ENCODE assay signal across 35 cellular contexts in the genomic region with DNA sequence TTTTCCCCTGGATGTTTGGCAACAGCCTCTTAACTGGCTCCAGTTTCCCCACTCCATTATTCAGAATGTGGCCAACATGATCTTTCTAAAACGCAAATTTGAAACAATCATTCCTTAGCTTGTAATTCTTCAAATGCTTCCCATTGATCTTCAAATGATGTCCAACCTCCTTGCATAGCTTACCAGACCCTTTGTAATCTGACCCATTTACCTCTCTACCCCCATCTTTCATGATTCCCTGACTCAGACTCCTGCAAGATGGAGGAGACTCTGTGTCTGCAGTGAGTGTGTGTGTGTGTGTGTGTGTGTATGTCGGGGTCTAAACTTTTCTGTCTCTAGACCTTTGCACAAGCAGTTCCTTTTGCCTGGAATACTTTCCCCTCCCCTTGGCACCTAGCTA.
"Had no signal": no experiment of that assay in that cellular context is flagged by ENCODE, and none has a peak within 500 bp of the region (broad histone marks: within the 10 kb centered on the region; RNA-seq: fewer than 3 reads in every experiment).

No MANE protein-coding gene starts in this region.

- ATAC-seq: activated CD8-positive, alpha-beta T cell treated with anti-CD3 and anti-CD28 coated beads for 36 hours; activated naive CD4-positive, alpha-beta T cell treated with anti-CD3 and anti-CD28 coated beads, Interleukin-2, amount 50 U/mL, for 72 hours; activated T-cell treated with anti-CD3 and anti-CD28 coated beads, Interleukin-2, amount 50 U/mL, for 4 hours; activated T-cell treated with anti-CD3 and anti-CD28 coated beads, Interleukin-2, amount 50 U/mL, for 72 hours; activated T-helper 17 cell treated with anti-CD3 and anti-CD28 coated beads, Interleukin-2, amount 50 U/mL, for 72 hours had no signal

- H3K9me3 Mint-ChIP-seq: activated B cell treated with CpG ODN at 0.5 μM for 24 hours; activated CD4-positive, alpha-beta memory T cell treated with anti-CD3 and anti-CD28 coated beads for 36 hours; activated CD8-positive, alpha-beta T cell treated with anti-CD3 and anti-CD28 coated beads for 36 hours; activated naive CD4-positive, alpha-beta T cell treated with anti-CD3 and anti-CD28 coated beads for 36 hours; activated naive CD8-positive, alpha-beta T cell treated with anti-CD3 and anti-CD28 coated beads for 36 hours; activated T-cell treated with anti-CD3 and anti-CD28 coated beads, Interleukin-2, amount 50 U/mL, for 72 hours; activated T-helper 1 cell treated with anti-CD3 and anti-CD28 coated beads, Interleukin-12 subunit alpha, Interleukin-12 subunit beta, Interleukin-2, Interleukin-4 antibody, amounts not matched to agents 30 ng/mL and 10 ng/mL and 1 ng/mL, durations not matched to agents 14 hours and 24 hours and 36 hours; activated T-helper 17 cell treated with anti-CD3 and anti-CD28 coated beads, Interleukin-2, amount 50 U/mL, for 72 hours; central memory CD8-positive, alpha-beta T cell; T-helper 1 cell treated with Interleukin-12 subunit alpha and Interleukin-12 subunit beta and Interleukin-4 antibody, amounts not matched to agents 30 μg/mL and 1 μg/mL, for 36 hours; T-helper 2 cell treated with Interferon-gamma antibody and Interleukin-4, amounts not matched to agents 5 μg/mL and 100 μg/mL, for 36 hours had no signal

- H3K9me3 ChIP-seq: adrenal gland, ascending aorta had no signal

- H3K27me3 ChIP-seq: adrenal gland, ascending aorta, cardiac muscle cell had no signal

- H3K4me1 ChIP-seq: adrenal gland, ascending aorta had no signal

- H3K27me3 Mint-ChIP-seq: activated B cell treated with CpG ODN at 0.5 μM for 24 hours; activated CD4-positive, alpha-beta T cell treated with anti-CD3 and anti-CD28 coated beads, Interleukin-2, amount 10 ng/mL, durations not matched to agents 24 days and 14 days; activated CD8-positive, alpha-beta T cell treated with anti-CD3 and anti-CD28 coated beads for 36 hours; activated naive CD8-positive, alpha-beta T cell treated with anti-CD3 and anti-CD28 coated beads for 36 hours had no signal

- H3K4me1 Mint-ChIP-seq: activated B cell treated with CpG ODN at 0.5 μM for 24 hours; activated CD4-positive, alpha-beta T cell treated with anti-CD3 and anti-CD28 coated beads, Interleukin-2, amount 10 ng/mL, durations not matched to agents 24 days and 14 days; activated naive CD8-positive, alpha-beta T cell treated with anti-CD3 and anti-CD28 coated beads for 36 hours; activated T-helper 17 cell treated with anti-CD3 and anti-CD28 coated beads, Interleukin-2, amount 50 U/mL, for 72 hours; central memory CD8-positive, alpha-beta T cell had no signal

- H3K27ac ChIP-seq: adrenal gland, ascending aorta, cardiac muscle cell had no signal

- H3K36me3 ChIP-seq: adrenal gland, ascending aorta, cardiac muscle cell had no signal

- H3K36me3 Mint-ChIP-seq: activated CD4-positive, alpha-beta memory T cell treated with anti-CD3 and anti-CD28 coated beads for 36 hours; activated naive CD4-positive, alpha-beta T cell treated with anti-CD3 and anti-CD28 coated beads, Interleukin-2, amount 50 U/mL, for 72 hours; activated naive CD8-positive, alpha-beta T cell treated with anti-CD3 and anti-CD28 coated beads for 36 hours; brain had no signal

- DNase-seq: activated B cell treated with CpG ODN at 0.5 μM for 24 hours; activated CD4-positive, alpha-beta memory T cell treated with anti-CD3 and anti-CD28 coated beads for 36 hours; activated CD4-positive, alpha-beta T cell treated with anti-CD3 and anti-CD28 coated beads for 4 hours; activated CD4-positive, alpha-beta T cell treated with anti-CD3 and anti-CD28 coated beads, Interleukin-2, amount 10 ng/mL, durations not matched to agents 24 days and 14 days; activated CD4-positive, alpha-beta T cell treated with anti-CD3 and anti-CD28 coated beads, Interleukin-2, amount 50 U/mL, for 1 hour; activated CD4-positive, alpha-beta T cell treated with anti-CD3 and anti-CD28 coated beads, Interleukin-2, amount 50 U/mL, for 4 hours; activated CD4-positive, CD25-positive, alpha-beta regulatory T cell treated with anti-CD3 and anti-CD28 coated beads, Interleukin-2, amount 50 U/mL, for 72 hours; activated CD8-positive, alpha-beta memory T cell treated with anti-CD3 and anti-CD28 coated beads, Interleukin-2, amount 50 U/mL, for 4 hours; activated CD8-positive, alpha-beta T cell treated with anti-CD3 and anti-CD28 coated beads for 36 hours; activated effector memory CD4-positive, alpha-beta T cell treated with anti-CD3 and anti-CD28 coated beads, Interleukin-2, amount 50 U/mL, for 16 hours; activated gamma-delta T cell treated with Interleukin-2 at 50 U/mL for 16 hours; activated naive CD4-positive, alpha-beta T cell; activated naive CD4-positive, alpha-beta T cell treated with anti-CD3 and anti-CD28 coated beads for 36 hours; activated naive CD4-positive, alpha-beta T cell treated with anti-CD3 and anti-CD28 coated beads, Interleukin-2, amount 50 U/mL, for 16 hours; activated naive CD8-positive, alpha-beta T cell treated with anti-CD3 and anti-CD28 coated beads for 36 hours; activated T-cell treated with anti-CD3 and anti-CD28 coated beads for 4 hours; activated T-cell treated with anti-CD3 and anti-CD28 coated beads, Interleukin-2, amount 50 U/mL, for 1 hour; activated T-cell treated with anti-CD3 and anti-CD28 coated beads, Interleukin-2, amount 50 U/mL, for 4 hours; activated T-cell treated with anti-CD3 and anti-CD28 coated beads, Interleukin-2, amount 50 U/mL, for 72 hours; adrenal gland; amniotic stem cell; caudate nucleus; cerebellar nuclear complex; T-helper 1 cell; T-helper 2 cell; T-helper 9 cell had no signal

- H3K4me3 ChIP-seq: adrenal gland, ascending aorta, cardiac muscle cell had no signal

- H3K4me3 Mint-ChIP-seq: activated B cell treated with CpG ODN at 0.5 μM for 24 hours; activated CD4-positive, alpha-beta memory T cell treated with anti-CD3 and anti-CD28 coated beads for 36 hours; activated CD4-positive, alpha-beta T cell treated with anti-CD3 and anti-CD28 coated beads, Interleukin-2, amount 10 ng/mL, durations not matched to agents 24 days and 14 days; activated CD8-positive, alpha-beta T cell treated with anti-CD3 and anti-CD28 coated beads for 36 hours; activated naive CD4-positive, alpha-beta T cell treated with anti-CD3 and anti-CD28 coated beads for 36 hours; activated naive CD8-positive, alpha-beta T cell treated with anti-CD3 and anti-CD28 coated beads for 36 hours; activated T-cell treated with anti-CD3 and anti-CD28 coated beads, Interleukin-2, amount 50 U/mL, for 4 hours; activated T-cell treated with anti-CD3 and anti-CD28 coated beads, Interleukin-2, amount 50 U/mL, for 72 hours; activated T-helper 1 cell treated with anti-CD3 and anti-CD28 coated beads, Interleukin-12 subunit alpha, Interleukin-12 subunit beta, Interleukin-2, Interleukin-4 antibody, amounts not matched to agents 30 ng/mL and 10 ng/mL and 1 ng/mL, durations not matched to agents 14 hours and 24 hours and 36 hours; activated T-helper 17 cell treated with anti-CD3 and anti-CD28 coated beads, Interleukin-2, amount 50 U/mL, for 72 hours; brain; central memory CD8-positive, alpha-beta T cell; T-helper 1 cell treated with Interleukin-12 subunit alpha and Interleukin-12 subunit beta and Interleukin-4 antibody, amounts not matched to agents 30 μg/mL and 1 μg/mL, for 36 hours; T-helper 2 cell treated with Interferon-gamma antibody and Interleukin-4, amounts not matched to agents 5 μg/mL and 100 μg/mL, for 36 hours had no signal

- H3K27ac Mint-ChIP-seq: activated B cell treated with CpG ODN at 0.5 μM for 24 hours; activated CD4-positive, alpha-beta memory T cell treated with anti-CD3 and anti-CD28 coated beads for 36 hours; activated CD4-positive, alpha-beta T cell treated with anti-CD3 and anti-CD28 coated beads, Interleukin-2, amount 10 ng/mL, durations not matched to agents 24 days and 14 days; activated CD8-positive, alpha-beta T cell treated with anti-CD3 and anti-CD28 coated beads for 36 hours; activated naive CD4-positive, alpha-beta T cell treated with anti-CD3 and anti-CD28 coated beads for 36 hours; activated naive CD4-positive, alpha-beta T cell treated with anti-CD3 and anti-CD28 coated beads, Interleukin-2, amount 50 U/mL, for 72 hours; activated naive CD8-positive, alpha-beta T cell treated with anti-CD3 and anti-CD28 coated beads for 36 hours; activated T-cell treated with anti-CD3 and anti-CD28 coated beads, Interleukin-2, amount 50 U/mL, for 72 hours; activated T-helper 1 cell treated with anti-CD3 and anti-CD28 coated beads, Interleukin-12 subunit alpha, Interleukin-12 subunit beta, Interleukin-2, Interleukin-4 antibody, amounts not matched to agents 30 ng/mL and 10 ng/mL and 1 ng/mL, durations not matched to agents 14 hours and 24 hours and 36 hours; activated T-helper 17 cell treated with anti-CD3 and anti-CD28 coated beads, Interleukin-2, amount 50 U/mL, for 72 hours; T-helper 1 cell treated with Interleukin-12 subunit alpha and Interleukin-12 subunit beta and Interleukin-4 antibody, amounts not matched to agents 30 μg/mL and 1 μg/mL, for 36 hours; T-helper 2 cell treated with Interferon-gamma antibody and Interleukin-4, amounts not matched to agents 5 μg/mL and 100 μg/mL, for 36 hours had no signal
